ENCODE assay signal across 10 cellular contexts in genomic region chr6:30759575-30760239, GRCh38. TPM values are rescaled to one million over a fixed set of nuclear protein-coding genes. Genes with fewer than 3 reads are reported as not detected.
A peak's percentile ranks its signal among the peaks of the same experiment; 100 is the strongest.
DNase-seq lines count a peak whose midpoint lies in the region; ATAC-seq, FAIRE-seq and TF ChIP-seq lines count a peak whose summit lies in the region.
"Had no signal": no experiment of that assay in that cellular context is flagged by ENCODE, and none has a peak within 500 bp of the region (broad histone marks: within the 10 kb centered on the region; RNA-seq: fewer than 3 reads in every experiment).

No MANE protein-coding gene starts in this region.

- H3K9ac ChIP-seq in endothelial cell of umbilical vein (replicated peaks; ENCODE audit: extremely low read depth, insufficient read depth, low read length) = no peak overlapping the region

- dilution Hi-C loops in endothelial cell of umbilical vein (cut with MboI; ENCODE audit: extremely low pct_ligation_motif_present, low sequenced_read_pairs) = no loop called here

- no TSS peak for BruUV-seq in endothelial cell of umbilical vein (replicated peaks; lab: Mats Ljungman, UMichigan)

- DNase-seq in CD14-positive monocyte (ENCODE audit: low spot score) (no peak), LHCN-M2 (ENCODE audit: low read depth) (peak; percentile 90), endothelial cell of umbilical vein (ENCODE audit: low read depth, low spot score) (peak; percentile 74), non-pigmented ciliary epithelial cell (ENCODE audit: low read depth) (peak; percentile 98), lower leg skin (ENCODE audit: low spot score in 2 of 2) (no peak), breast epithelium (ENCODE audit: low spot score in 2 of 2) (no peak), left lobe of liver (ENCODE audit: low spot score) (no peak)
- DNase-seq in activated T-cell treated with anti-CD3 and anti-CD28 coated beads, Interleukin-2, amount 50 U/mL, for 24 hours = no peak
- DNase-seq: activated effector memory CD4-positive, alpha-beta T cell treated with Interleukin-2 at 50 U/mL for 16 hours; GF-D8 had no signal

- H3K4me1 Mint-ChIP-seq in CD14-positive monocyte = peaks cover 63% of the 10 kb centered on the region
- peaks cover 56% of the 10 kb centered on the region for H3K4me1 Mint-ChIP-seq in activated T-cell treated with anti-CD3 and anti-CD28 coated beads, Interleukin-2, amount 50 U/mL, for 24 hours (ENCODE audit: low read depth)

- H3K9me3 Mint-ChIP-seq in CD14-positive monocyte = no peaks in the 10 kb centered on the region
- no peaks in the 10 kb centered on the region for H3K9me3 Mint-ChIP-seq in activated T-cell treated with anti-CD3 and anti-CD28 coated beads, Interleukin-2, amount 50 U/mL, for 24 hours

- WGBS in lower leg skin, 2 donors = 84 to 91% methylated on average over 10 of the region's 10 CpGs

- POLR2A ChIA-PET in endothelial cell of umbilical vein (lab: Charles Lee) = interaction anchor here (0.8 to 1.3 kb wide), 4 partner anchors 10 to 18 kb away, joined by 4 to 5 read pairs (median 4); partner anchors contain the start of genes FLOT1 and IER3

- no peaks in the 10 kb centered on the region for H3K9me1 ChIP-seq in endothelial cell of umbilical vein (replicated peaks; ENCODE audit: control insufficient read depth, extremely low read depth, insufficient read depth, low read length)

- H3K27ac ChIP-seq in endothelial cell of umbilical vein (ENCODE audit: insufficient read depth, low read depth, low read length) (peak overlapping the region; percentile 91), breast epithelium (no peak overlapping the region)

- CTCF ChIA-PET in endothelial cell of umbilical vein (lab: Charles Lee) = interaction anchor here (0.7 to 1.5 kb wide), 12 partner anchors 9 to 328 kb away, joined by 3 to 6 read pairs (median 4); no protein-coding TSS in a partner anchor

- peak; percentile 77 for FAIRE-seq in endothelial cell of umbilical vein (lab: Jason Lieb, UNC)

- TF ChIP-seq POLR2A in endothelial cell of umbilical vein (IDR thresholded peaks at IDR 0.05; ENCODE audit: low read depth, low read length) (no peak), lower leg skin (IDR thresholded peaks at IDR 0.05) (no peak), breast epithelium (IDR thresholded peaks at IDR 0.05) (no peak)

- intact Hi-C loops in CD14-positive monocyte (cut with micrococcal nuclease) (loop anchor here in 1 of 2 donors (10.0 kb wide), 1 partner anchor 115 kb away; no protein-coding TSS in a partner anchor), endothelial cell of umbilical vein (cut with micrococcal nuclease) (loop anchor here (1.0 kb wide), 2 partner anchors 10 to 15 kb away; partner anchors contain the start of gene IER3), lower leg skin (cut with DNase I; ENCODE audit: low total_unique reads) (no loop called here), breast epithelium (cut with DNase I; ENCODE audit: low total_unique reads) (loop anchor here (10.0 kb wide), 1 partner anchor 55 kb away; no protein-coding TSS in a partner anchor)

- no peaks in the 10 kb centered on the region for H4K20me1 ChIP-seq in endothelial cell of umbilical vein (replicated peaks; ENCODE audit: control insufficient read depth, extremely low read depth, insufficient read depth, low read length)

- peaks cover 13 to 20% (median 19%) of the 10 kb centered on the region in 3 donors for H3K27me3 Mint-ChIP-seq in CD14-positive monocyte (ENCODE audit: low read depth in 3 of 3)
- no peaks in the 10 kb centered on the region for H3K27me3 Mint-ChIP-seq in activated T-cell treated with anti-CD3 and anti-CD28 coated beads, Interleukin-2, amount 50 U/mL, for 24 hours

- no peak for TF ChIP-seq CTCF in CD14-positive monocyte (IDR thresholded peaks at IDR 0.05)
- no peak for TF ChIP-seq CTCF in endothelial cell of umbilical vein (IDR thresholded peaks at IDR 0.05; ENCODE audit: extremely low read depth in 1 of 2, insufficient read depth in 1 of 2, low read depth in 1 of 2, low read length in 2 of 2)
- TF ChIP-seq CTCF in lower leg skin (IDR thresholded peaks at IDR 0.05) = no peak
- no peak for TF ChIP-seq CTCF in breast epithelium (IDR thresholded peaks at IDR 0.05)

- H3K36me3 Mint-ChIP-seq in CD14-positive monocyte = peaks cover 0 to 7% of the 10 kb centered on the region in 2 donors
- no peaks in the 10 kb centered on the region for H3K36me3 Mint-ChIP-seq in activated T-cell treated with anti-CD3 and anti-CD28 coated beads, Interleukin-2, amount 50 U/mL, for 24 hours (ENCODE audit: low read depth)

- H3K9me3 ChIP-seq in endothelial cell of umbilical vein (replicated peaks; ENCODE audit: control insufficient read depth, insufficient read depth, low read length) = no peaks in the 10 kb centered on the region
- no peaks in the 10 kb centered on the region for H3K9me3 ChIP-seq in breast epithelium

- no peak overlapping the region for H3K4me2 ChIP-seq in endothelial cell of umbilical vein (ENCODE audit: insufficient read depth, low read length)

- H3K79me2 ChIP-seq in endothelial cell of umbilical vein (ENCODE audit: control insufficient read depth, insufficient read depth, low read length) = no peaks in the 10 kb centered on the region

- H3K36me3 ChIP-seq in endothelial cell of umbilical vein (ENCODE audit: control insufficient read depth in 2 of 2, extremely low read depth in 1 of 2, insufficient read depth in 2 of 2, low read length in 2 of 2) = no peaks in the 10 kb centered on the region
- no peaks in the 10 kb centered on the region for H3K36me3 ChIP-seq in breast epithelium

- no peaks in the 10 kb centered on the region for H3K27me3 ChIP-seq in endothelial cell of umbilical vein (ENCODE audit: control insufficient read depth in 2 of 2, insufficient read depth in 2 of 2, low read length in 2 of 2)
- no peaks in the 10 kb centered on the region for H3K27me3 ChIP-seq in breast epithelium

- H2AFZ ChIP-seq in endothelial cell of umbilical vein (ENCODE audit: low read depth, low read length) = no peak overlapping the region

- peak overlapping the region in 5 of 7 donors; percentile 79 to 96 (median 85) for H3K27ac Mint-ChIP-seq in CD14-positive monocyte
- H3K27ac Mint-ChIP-seq in activated T-cell treated with anti-CD3 and anti-CD28 coated beads, Interleukin-2, amount 50 U/mL, for 24 hours = no peak overlapping the region

- no peak for ATAC-seq in left lobe of liver

- no peak overlapping the region for H3K4me3 Mint-ChIP-seq in CD14-positive monocyte
- no peak overlapping the region for H3K4me3 Mint-ChIP-seq in activated T-cell treated with anti-CD3 and anti-CD28 coated beads, Interleukin-2, amount 50 U/mL, for 24 hours

- no peak overlapping the region for H3K4me3 ChIP-seq in endothelial cell of umbilical vein (replicated peaks in 1 of 3; ENCODE audit: insufficient read depth in 1 of 3, low read depth in 1 of 3, low read length in 3 of 3)
- no peak overlapping the region for H3K4me3 ChIP-seq in lower leg skin (ENCODE audit: low read depth, poor library complexity, severe bottlenecking)
- no peak overlapping the region for H3K4me3 ChIP-seq in breast epithelium

- peaks cover 34% of the 10 kb centered on the region for H3K4me1 ChIP-seq in endothelial cell of umbilical vein (ENCODE audit: control insufficient read depth, extremely low read depth, insufficient read depth, low read length)
- H3K4me1 ChIP-seq in breast epithelium = peaks cover 0 to 4% of the 10 kb centered on the region in 2 donors

RNA-seq across cellular contexts. Expression of gene IER3, which starts 15.4 kb away (rescaled TPM):
- polyA plus RNA-seq in CD14-positive monocyte (10 to 100 TPM; 30.6 to 53.2 TPM), endothelial cell of umbilical vein (344 and 468 TPM in 2 replicates)
- total RNA-seq in LHCN-M2 (2014; rRNA removed) (51.0 and 65.9 TPM in 2 replicates), endothelial cell of umbilical vein (163 and 170 TPM in 2 replicates), lower leg skin (10 to 100 TPM; 20.9 to 56.5 (median 33.3) TPM), breast epithelium (10 to 100 TPM in 2 of 3 donors, 1 to 10 TPM in 1; 7.7 to 64.1 (median 20.0) TPM), left lobe of liver (5.8 TPM)
- 103 TPM for polyA plus RNA-seq in LHCN-M2 (2012)
- polyA plus RNA-seq in endothelial cell of umbilical vein (2011; cell fraction: cytosol; rRNA removed) = 344 and 363 TPM in 2 replicates
- 547 and 658 TPM in 2 replicates for polyA plus RNA-seq in endothelial cell of umbilical vein (2011; cell fraction: nucleus; rRNA removed)
- polyA plus RNA-seq in endothelial cell of umbilical vein (2012) = 266 and 464 TPM in 2 replicates
- 77.6 and 100 TPM in 2 replicates for polyA minus RNA-seq in endothelial cell of umbilical vein
- polyA minus RNA-seq in endothelial cell of umbilical vein (2011; cell fraction: cytosol; rRNA and poly(A)+ RNA removed) = 38.7 TPM
- polyA minus RNA-seq in endothelial cell of umbilical vein (2011; cell fraction: nucleus; rRNA and poly(A)+ RNA removed) = 87.7 and 161 TPM in 2 replicates

RNA-seq across cellular contexts. Expression of gene FLOT1, which starts 17.2 kb away (rescaled TPM):
- polyA plus RNA-seq in CD14-positive monocyte (100 to 1,000 TPM; 124 to 153 TPM), endothelial cell of umbilical vein (146 and 154 TPM in 2 replicates)
- total RNA-seq in LHCN-M2 (2014; rRNA removed) (207 and 208 TPM in 2 replicates), endothelial cell of umbilical vein (141 and 145 TPM in 2 replicates), lower leg skin (10 to 100 TPM; 40.2 to 64.1 (median 42.5) TPM), breast epithelium (100 to 1,000 TPM in 2 of 3 donors, 10 to 100 TPM in 1; 80.5 to 171 (median 142) TPM), left lobe of liver (45.9 TPM)
- polyA plus RNA-seq in LHCN-M2 (2012) = 262 TPM
- polyA plus RNA-seq in endothelial cell of umbilical vein (2011; cell fraction: cytosol; rRNA removed) = 146 and 167 TPM in 2 replicates
- 258 and 271 TPM in 2 replicates for polyA plus RNA-seq in endothelial cell of umbilical vein (2011; cell fraction: nucleus; rRNA removed)
- polyA plus RNA-seq in endothelial cell of umbilical vein (2012) = 59.6 and 86.3 TPM in 2 replicates
- 122 and 136 TPM in 2 replicates for polyA minus RNA-seq in endothelial cell of umbilical vein
- 62.8 TPM for polyA minus RNA-seq in endothelial cell of umbilical vein (2011; cell fraction: cytosol; rRNA and poly(A)+ RNA removed)
- 238 and 240 TPM in 2 replicates for polyA minus RNA-seq in endothelial cell of umbilical vein (2011; cell fraction: nucleus; rRNA and poly(A)+ RNA removed)

RNA-seq across cellular contexts. Expression of gene TUBB, which starts 39.6 kb away (rescaled TPM):
- 10 to 100 TPM; 48.4 to 57.0 TPM for polyA plus RNA-seq in CD14-positive monocyte
- 1,379 and 1,474 TPM in 2 replicates for total RNA-seq in LHCN-M2 (2014; rRNA removed)
- polyA plus RNA-seq in LHCN-M2 (2012) = 2,090 TPM
- 1,243 and 1,276 TPM in 2 replicates for total RNA-seq in endothelial cell of umbilical vein
- polyA plus RNA-seq in endothelial cell of umbilical vein = 1,408 and 1,437 TPM in 2 replicates
- polyA plus RNA-seq in endothelial cell of umbilical vein (2011; cell fraction: cytosol; rRNA removed) = 1,278 and 1,444 TPM in 2 replicates
- polyA plus RNA-seq in endothelial cell of umbilical vein (2011; cell fraction: nucleus; rRNA removed) = 567 and 602 TPM in 2 replicates
- polyA plus RNA-seq in endothelial cell of umbilical vein (2012) = 869 and 1,219 TPM in 2 replicates
- polyA minus RNA-seq in endothelial cell of umbilical vein = 1,727 and 1,760 TPM in 2 replicates
- polyA minus RNA-seq in endothelial cell of umbilical vein (2011; cell fraction: cytosol; rRNA and poly(A)+ RNA removed) = 468 TPM
- polyA minus RNA-seq in endothelial cell of umbilical vein (2011; cell fraction: nucleus; rRNA and poly(A)+ RNA removed) = 213 and 284 TPM in 2 replicates
- total RNA-seq in lower leg skin = 100 to 1,000 TPM; 119 to 179 (median 156) TPM
- 100 to 1,000 TPM; 189 to 269 (median 212) TPM for total RNA-seq in breast epithelium
- total RNA-seq in left lobe of liver = 219 TPM

RNA-seq across cellular contexts. Expression of gene MDC1, which starts 42.6 kb away (rescaled TPM):
- polyA plus RNA-seq in CD14-positive monocyte = under 1 TPM; 0.27 to 0.34 TPM
- total RNA-seq in LHCN-M2 (2014; rRNA removed) = 12.4 and 16.3 TPM in 2 replicates
- polyA plus RNA-seq in LHCN-M2 (2012) = 20.5 TPM
- 42.3 and 43.6 TPM in 2 replicates for total RNA-seq in endothelial cell of umbilical vein
- polyA plus RNA-seq in endothelial cell of umbilical vein = 15.6 and 16.8 TPM in 2 replicates
- 13.0 and 13.4 TPM in 2 replicates for polyA plus RNA-seq in endothelial cell of umbilical vein (2011; cell fraction: cytosol; rRNA removed)
- 36.2 and 49.0 TPM in 2 replicates for polyA plus RNA-seq in endothelial cell of umbilical vein (2011; cell fraction: nucleus; rRNA removed)
- 16.8 and 20.4 TPM in 2 replicates for polyA plus RNA-seq in endothelial cell of umbilical vein (2012)
- 14.6 and 17.6 TPM in 2 replicates for polyA minus RNA-seq in endothelial cell of umbilical vein
- polyA minus RNA-seq in endothelial cell of umbilical vein (2011; cell fraction: cytosol; rRNA and poly(A)+ RNA removed) = 20.7 TPM
- 11.9 and 14.6 TPM in 2 replicates for polyA minus RNA-seq in endothelial cell of umbilical vein (2011; cell fraction: nucleus; rRNA and poly(A)+ RNA removed)
- 10 to 100 TPM in 1 of 4 donors, 1 to 10 TPM in 3; 9.7 to 21.4 (median 9.8) TPM for total RNA-seq in lower leg skin
- 10 to 100 TPM in 2 of 3 donors, 1 to 10 TPM in 1; 8.5 to 14.9 (median 13.4) TPM for total RNA-seq in breast epithelium
- total RNA-seq in left lobe of liver = 13.7 TPM

Comparison
In these comparisons a context has a peak if more than half of its experiments do, and no peak if none do; other contexts are left out.
1. DNase-seq: peak in LHCN-M2 (single experiment), endothelial cell of umbilical vein (single experiment) and non-pigmented ciliary epithelial cell (single experiment); none in CD14-positive monocyte (single experiment), activated T-cell treated with anti-CD3 and anti-CD28 coated beads, Interleukin-2, amount 50 U/mL, for 24 hours (single experiment), lower leg skin (0 of 2), breast epithelium (0 of 2) and left lobe of liver (single experiment).